ENCODE assay signal across 8 cellular contexts in the genomic region with DNA sequence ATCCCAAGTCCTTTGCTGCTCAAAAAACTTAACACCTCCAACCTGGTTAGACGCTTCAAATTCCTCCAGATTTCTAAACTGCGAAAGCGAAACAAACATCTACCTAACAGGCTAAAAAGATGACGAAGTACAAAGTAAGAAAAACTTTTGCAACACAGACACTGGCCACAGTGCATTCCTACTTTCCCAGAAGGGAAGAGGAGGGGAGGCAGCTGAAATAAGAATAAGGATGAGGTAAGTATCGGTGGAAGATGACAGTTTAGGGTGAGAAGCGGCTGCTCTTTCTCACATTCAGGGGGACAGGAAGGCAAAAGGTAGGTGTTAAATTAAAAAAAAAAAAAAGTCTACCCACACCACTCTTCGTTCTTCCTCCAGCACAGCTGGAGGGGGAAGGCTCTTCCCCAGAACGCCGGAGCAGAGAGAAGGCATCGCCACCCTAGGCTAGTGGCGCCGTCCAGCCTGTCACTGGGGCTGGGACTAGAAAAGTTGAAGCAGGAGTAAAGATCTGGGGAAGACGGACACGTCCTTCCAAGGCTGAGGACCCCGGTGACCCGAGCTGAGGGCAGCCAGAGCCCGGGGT. TPM values are rescaled to one million over a fixed set of nuclear protein-coding genes. Genes with fewer than 3 reads are reported as not detected.
DNase-seq lines count a peak whose midpoint lies in the region; ATAC-seq lines count a peak whose summit lies in the region.

No MANE protein-coding gene starts in this region.

- peaks cover 29% of the 10 kb centered on the region for H3K4me1 Mint-ChIP-seq in activated naive CD8-positive, alpha-beta T cell treated with anti-CD3 and anti-CD28 coated beads, Interleukin-2, amount 50 U/mL, for 24 hours

- H3K36me3 ChIP-seq in KOPT-K1 (ENCODE audit: insufficient read depth, low read length) = no peaks in the 10 kb centered on the region

- H3K9me3 ChIP-seq in KOPT-K1 (ENCODE audit: insufficient read depth, low read length, poor library complexity, severe bottlenecking) = peaks cover 8% of the 10 kb centered on the region

- H3K4me3 ChIP-seq in skeletal muscle cell (ENCODE audit: low read depth, low read length) = peak overlapping the region; percentile 94

- no peaks in the 10 kb centered on the region for H3K36me3 Mint-ChIP-seq in activated naive CD8-positive, alpha-beta T cell treated with anti-CD3 and anti-CD28 coated beads, Interleukin-2, amount 50 U/mL, for 24 hours (ENCODE audit: low read depth)

- peak overlapping the region; percentile 86 for H3K27ac Mint-ChIP-seq in activated naive CD8-positive, alpha-beta T cell treated with anti-CD3 and anti-CD28 coated beads, Interleukin-2, amount 50 U/mL, for 24 hours

- DNase-seq in NCI-H748 (lab: John Stamatoyannopoulos, UW; ENCODE audit: unreplicated experiment) = peak; percentile 22
- DNase-seq in NCI-H748 treated with DMSO at 0.1 percent for 48 hours (lab: John Stamatoyannopoulos, UW) = no peak
- no peak for DNase-seq in activated naive CD8-positive, alpha-beta T cell treated with anti-CD3 and anti-CD28 coated beads, Interleukin-2, amount 50 U/mL, for 24 hours
- DNase-seq in hepatic stellate cell (ENCODE audit: low spot score) = peak; percentile 34
- DNase-seq in skeletal muscle cell (ENCODE audit: low read depth) = peak; percentile 22
- no peak for DNase-seq in cerebellum (ENCODE audit: low spot score)

- H3K27me3 Mint-ChIP-seq in activated naive CD8-positive, alpha-beta T cell treated with anti-CD3 and anti-CD28 coated beads, Interleukin-2, amount 50 U/mL, for 24 hours = peaks cover 2% of the 10 kb centered on the region

- peak overlapping the region; percentile 71 for H3K27ac ChIP-seq in KOPT-K1 (ENCODE audit: low read depth, low read length, poor library complexity, severe bottlenecking)

- ATAC-seq in GM21737 (IDR thresholded peaks at IDR 0.05; ENCODE audit: unreplicated experiment) = peak; percentile 9
- ATAC-seq in activated naive CD8-positive, alpha-beta T cell treated with anti-CD3 and anti-CD28 coated beads, Interleukin-2, amount 50 U/mL, for 24 hours = no peak

- peak overlapping the region; percentile 94 for H3K4me3 Mint-ChIP-seq in activated naive CD8-positive, alpha-beta T cell treated with anti-CD3 and anti-CD28 coated beads, Interleukin-2, amount 50 U/mL, for 24 hours

- H3K9me3 Mint-ChIP-seq in activated naive CD8-positive, alpha-beta T cell treated with anti-CD3 and anti-CD28 coated beads, Interleukin-2, amount 50 U/mL, for 24 hours = peaks cover 6% of the 10 kb centered on the region

RNA-seq across cellular contexts. Expression of gene DNAJC1, which starts 0.9 kb away (rescaled TPM):
- total RNA-seq in cerebellum = 20.4 TPM

Comparison
In these comparisons a context has a peak if more than half of its experiments do, and no peak if none do; other contexts are left out.
1. DNase-seq: peak in NCI-H748 (single experiment), hepatic stellate cell (single experiment) and skeletal muscle cell (single experiment); none in NCI-H748 treated with DMSO at 0.1 percent for 48 hours (single experiment), activated naive CD8-positive, alpha-beta T cell treated with anti-CD3 and anti-CD28 coated beads, Interleukin-2, amount 50 U/mL, for 24 hours (single experiment) and cerebellum (single experiment).